14 cellular contexts compared by ENCODE assay signal in genomic region chr13:108361769-108362168, GRCh38.
DNase-seq lines count a peak whose midpoint lies in the region; ATAC-seq and TF ChIP-seq lines count a peak whose summit lies in the region.
"Had no signal": no experiment of that assay in that cellular context is flagged by ENCODE, and none has a peak within 500 bp of the region (broad histone marks: within the 10 kb centered on the region; RNA-seq: fewer than 3 reads in every experiment).

No MANE protein-coding gene starts in this region.

- no peak for TF ChIP-seq EP300 in gastroesophageal sphincter (IDR thresholded peaks at IDR 0.05)

- H3K27ac ChIP-seq in gastroesophageal sphincter (no peak overlapping the region), spleen (no peak overlapping the region)
- H3K27ac ChIP-seq: 22Rv1 had no signal

- ATAC-seq in gastroesophageal sphincter: peak; percentile 39
- ATAC-seq in T-helper 17 cell: no peak
- ATAC-seq: CD8-positive, alpha-beta T cell had no signal

- 33 to 48% methylated on average over 9 of the region's 9 CpGs for WGBS in gastroesophageal sphincter (ENCODE audit: low coverage in 1 of 2), 2 donors
- 54 to 70% (median 66%) methylated on average over 9 of the region's 9 CpGs for WGBS in spleen, 5 donors

- no peak overlapping the region for H3K4me3 Mint-ChIP-seq in T-helper 17 cell
- H3K4me3 Mint-ChIP-seq: CD14-positive monocyte; CD8-positive, alpha-beta T cell had no signal

- intact Hi-C loops in spleen (cut with DNase I; ENCODE audit: low total_unique reads): no loop called here

- H3K4me1 ChIP-seq in gastroesophageal sphincter (no peaks in the 10 kb centered on the region), spleen (no peaks in the 10 kb centered on the region)
- H3K4me1 ChIP-seq: Caco-2 had no signal

- no peak for TF ChIP-seq POLR2A in gastroesophageal sphincter (IDR thresholded peaks at IDR 0.05)
- TF ChIP-seq POLR2A in spleen (IDR thresholded peaks at IDR 0.05): no peak

- no peaks in the 10 kb centered on the region for H3K9me3 ChIP-seq in gastroesophageal sphincter
- H3K9me3 ChIP-seq in T-helper 17 cell (ENCODE audit: control insufficient read depth, low read length, poor library complexity, severe bottlenecking): no peaks in the 10 kb centered on the region
- H3K9me3 ChIP-seq in spleen: no peaks in the 10 kb centered on the region
- H3K9me3 ChIP-seq: Caco-2 had no signal

- no peaks in the 10 kb centered on the region for H3K36me3 ChIP-seq in gastroesophageal sphincter
- no peaks in the 10 kb centered on the region for H3K36me3 ChIP-seq in spleen

- no peak overlapping the region for H3K27ac Mint-ChIP-seq in T-helper 17 cell
- H3K27ac Mint-ChIP-seq: CD14-positive monocyte; CD8-positive, alpha-beta T cell had no signal

- peaks cover 6% of the 10 kb centered on the region for H3K4me1 Mint-ChIP-seq in T-helper 17 cell

- peaks cover 19% of the 10 kb centered on the region for H3K27me3 ChIP-seq in gastroesophageal sphincter
- H3K27me3 ChIP-seq in spleen (replicated peaks in 1 of 7): peaks cover 0 to 9% (median 0%) of the 10 kb centered on the region in 7 donors

- H3K4me3 ChIP-seq in gastroesophageal sphincter: no peak overlapping the region
- no peak overlapping the region for H3K4me3 ChIP-seq in spleen

- H3K27me3 Mint-ChIP-seq in T-helper 17 cell: peaks cover 15% of the 10 kb centered on the region

- DNase-seq in NCI-H748 (lab: John Stamatoyannopoulos, UW; ENCODE audit: unreplicated experiment): peak; percentile 62
- DNase-seq in NCI-H748 treated with DMSO at 0.1 percent for 48 hours (lab: John Stamatoyannopoulos, UW): no peak
- DNase-seq in NCI-H146 treated with DMSO at 0.1 percent for 48 hours (lab: John Stamatoyannopoulos, UW; ENCODE audit: unreplicated experiment): peak; percentile 19
- peak; percentile 40 for DNase-seq in retina
- no peak for DNase-seq in T-helper 17 cell
- no peak for DNase-seq in effector CD8-positive, alpha-beta T cell (lab: John Stamatoyannopoulos, UW)
- no peak for DNase-seq in spleen
- DNase-seq: Caco-2; CD8-positive, alpha-beta T cell; DND-41; GDM1 had no signal

- TF ChIP-seq CTCF in gastroesophageal sphincter (IDR thresholded peaks at IDR 0.05) (no peak), spleen (IDR thresholded peaks at IDR 0.05 in 8 of 11, conservative IDR thresholded peaks at IDR 0.05 in 3 of 11) (no peak)

- H3K36me3 Mint-ChIP-seq in T-helper 17 cell (ENCODE audit: low read depth): no peaks in the 10 kb centered on the region
- H3K36me3 Mint-ChIP-seq: CD14-positive monocyte; CD8-positive, alpha-beta T cell had no signal

Comparison
In these comparisons a context has a peak if more than half of its experiments do, and no peak if none do; other contexts are left out.
1. DNase-seq: peak in NCI-H748 (single experiment), NCI-H146 treated with DMSO at 0.1 percent for 48 hours (single experiment) and retina (single experiment); none in NCI-H748 treated with DMSO at 0.1 percent for 48 hours (single experiment), T-helper 17 cell (0 of 3), effector CD8-positive, alpha-beta T cell (single experiment) and spleen (single experiment).